1 cellular context compared by ENCODE assay signal in the genomic region with DNA sequence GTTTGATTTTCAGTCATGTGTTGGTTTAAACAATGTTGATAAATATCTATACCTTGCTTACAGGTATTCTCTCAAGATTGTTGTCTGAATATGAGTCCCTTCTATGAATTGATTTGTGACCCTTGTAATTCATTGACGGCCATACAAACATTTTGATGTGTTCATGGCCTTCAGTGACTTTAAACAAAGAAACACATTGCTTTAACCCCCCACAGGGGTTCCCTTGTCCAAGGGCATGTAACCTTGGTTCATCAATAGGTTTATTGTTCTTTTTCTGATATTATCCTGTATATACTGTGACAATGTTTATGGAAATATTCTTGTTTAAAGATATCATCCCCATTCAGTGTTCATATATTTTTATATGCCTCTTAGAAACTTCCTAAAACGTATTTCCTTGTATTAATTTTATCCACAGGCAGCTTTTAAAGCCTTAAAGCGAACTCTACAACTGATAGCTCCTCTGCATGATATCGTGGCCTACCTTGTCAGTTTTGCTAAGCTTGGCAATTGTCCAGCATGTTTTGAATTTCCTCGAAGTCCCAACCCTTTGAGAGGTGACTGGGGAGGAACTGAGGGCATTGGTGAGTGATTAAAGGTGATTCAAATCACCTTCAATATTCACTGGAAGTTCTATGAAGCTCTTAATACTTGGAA.
TF ChIP-seq lines count a peak whose summit lies in the region.

No MANE protein-coding gene starts in this region.

TF ChIP-seq in HepG2, 621 proteins besides CTCF, POLR2A, EP300 and RAD21 (continued from another document and continues in another):
- TF ChIP-seq, protein P1, sequence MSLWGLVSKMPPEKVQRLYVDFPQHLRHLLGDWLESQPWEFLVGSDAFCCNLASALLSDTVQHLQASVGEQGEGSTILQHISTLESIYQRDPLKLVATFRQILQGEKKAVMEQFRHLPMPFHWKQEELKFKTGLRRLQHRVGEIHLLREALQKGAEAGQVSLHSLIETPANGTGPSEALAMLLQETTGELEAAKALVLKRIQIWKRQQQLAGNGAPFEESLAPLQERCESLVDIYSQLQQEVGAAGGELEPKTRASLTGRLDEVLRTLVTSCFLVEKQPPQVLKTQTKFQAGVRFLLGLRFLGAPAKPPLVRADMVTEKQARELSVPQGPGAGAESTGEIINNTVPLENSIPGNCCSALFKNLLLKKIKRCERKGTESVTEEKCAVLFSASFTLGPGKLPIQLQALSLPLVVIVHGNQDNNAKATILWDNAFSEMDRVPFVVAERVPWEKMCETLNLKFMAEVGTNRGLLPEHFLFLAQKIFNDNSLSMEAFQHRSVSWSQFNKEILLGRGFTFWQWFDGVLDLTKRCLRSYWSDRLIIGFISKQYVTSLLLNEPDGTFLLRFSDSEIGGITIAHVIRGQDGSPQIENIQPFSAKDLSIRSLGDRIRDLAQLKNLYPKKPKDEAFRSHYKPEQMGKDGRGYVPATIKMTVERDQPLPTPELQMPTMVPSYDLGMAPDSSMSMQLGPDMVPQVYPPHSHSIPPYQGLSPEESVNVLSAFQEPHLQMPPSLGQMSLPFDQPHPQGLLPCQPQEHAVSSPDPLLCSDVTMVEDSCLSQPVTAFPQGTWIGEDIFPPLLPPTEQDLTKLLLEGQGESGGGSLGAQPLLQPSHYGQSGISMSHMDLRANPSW (CRISPR knock-in tag; IDR thresholded peaks at IDR 0.05; ENCODE audit: borderline replicate concordance): no peak
- TF ChIP-seq, protein P2, sequence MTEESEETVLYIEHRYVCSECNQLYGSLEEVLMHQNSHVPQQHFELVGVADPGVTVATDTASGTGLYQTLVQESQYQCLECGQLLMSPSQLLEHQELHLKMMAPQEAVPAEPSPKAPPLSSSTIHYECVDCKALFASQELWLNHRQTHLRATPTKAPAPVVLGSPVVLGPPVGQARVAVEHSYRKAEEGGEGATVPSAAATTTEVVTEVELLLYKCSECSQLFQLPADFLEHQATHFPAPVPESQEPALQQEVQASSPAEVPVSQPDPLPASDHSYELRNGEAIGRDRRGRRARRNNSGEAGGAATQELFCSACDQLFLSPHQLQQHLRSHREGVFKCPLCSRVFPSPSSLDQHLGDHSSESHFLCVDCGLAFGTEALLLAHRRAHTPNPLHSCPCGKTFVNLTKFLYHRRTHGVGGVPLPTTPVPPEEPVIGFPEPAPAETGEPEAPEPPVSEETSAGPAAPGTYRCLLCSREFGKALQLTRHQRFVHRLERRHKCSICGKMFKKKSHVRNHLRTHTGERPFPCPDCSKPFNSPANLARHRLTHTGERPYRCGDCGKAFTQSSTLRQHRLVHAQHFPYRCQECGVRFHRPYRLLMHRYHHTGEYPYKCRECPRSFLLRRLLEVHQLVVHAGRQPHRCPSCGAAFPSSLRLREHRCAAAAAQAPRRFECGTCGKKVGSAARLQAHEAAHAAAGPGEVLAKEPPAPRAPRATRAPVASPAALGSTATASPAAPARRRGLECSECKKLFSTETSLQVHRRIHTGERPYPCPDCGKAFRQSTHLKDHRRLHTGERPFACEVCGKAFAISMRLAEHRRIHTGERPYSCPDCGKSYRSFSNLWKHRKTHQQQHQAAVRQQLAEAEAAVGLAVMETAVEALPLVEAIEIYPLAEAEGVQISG (CRISPR knock-in tag; IDR thresholded peaks at IDR 0.05): no peak
- peak; percentile 60; the same call in 1 of the 2 replicates for TF ChIP-seq NCOR1 (IDR thresholded peaks at IDR 0.05; ENCODE audit: borderline replicate concordance, low read length)
- TF ChIP-seq RARA (CRISPR knock-in tag; IDR thresholded peaks at IDR 0.05): peak; percentile 22; the same call in 1 of the 2 replicates
- TF ChIP-seq MXI1 (IDR thresholded peaks at IDR 0.05; ENCODE audit: borderline replicate concordance, low read depth, low read length): no peak
- TF ChIP-seq ZNF556 (CRISPR knock-in tag; IDR thresholded peaks at IDR 0.05; ENCODE audit: borderline replicate concordance): no peak
- TF ChIP-seq KMT2A (CRISPR knock-in tag; IDR thresholded peaks at IDR 0.05): no peak
- TF ChIP-seq, protein P3, sequence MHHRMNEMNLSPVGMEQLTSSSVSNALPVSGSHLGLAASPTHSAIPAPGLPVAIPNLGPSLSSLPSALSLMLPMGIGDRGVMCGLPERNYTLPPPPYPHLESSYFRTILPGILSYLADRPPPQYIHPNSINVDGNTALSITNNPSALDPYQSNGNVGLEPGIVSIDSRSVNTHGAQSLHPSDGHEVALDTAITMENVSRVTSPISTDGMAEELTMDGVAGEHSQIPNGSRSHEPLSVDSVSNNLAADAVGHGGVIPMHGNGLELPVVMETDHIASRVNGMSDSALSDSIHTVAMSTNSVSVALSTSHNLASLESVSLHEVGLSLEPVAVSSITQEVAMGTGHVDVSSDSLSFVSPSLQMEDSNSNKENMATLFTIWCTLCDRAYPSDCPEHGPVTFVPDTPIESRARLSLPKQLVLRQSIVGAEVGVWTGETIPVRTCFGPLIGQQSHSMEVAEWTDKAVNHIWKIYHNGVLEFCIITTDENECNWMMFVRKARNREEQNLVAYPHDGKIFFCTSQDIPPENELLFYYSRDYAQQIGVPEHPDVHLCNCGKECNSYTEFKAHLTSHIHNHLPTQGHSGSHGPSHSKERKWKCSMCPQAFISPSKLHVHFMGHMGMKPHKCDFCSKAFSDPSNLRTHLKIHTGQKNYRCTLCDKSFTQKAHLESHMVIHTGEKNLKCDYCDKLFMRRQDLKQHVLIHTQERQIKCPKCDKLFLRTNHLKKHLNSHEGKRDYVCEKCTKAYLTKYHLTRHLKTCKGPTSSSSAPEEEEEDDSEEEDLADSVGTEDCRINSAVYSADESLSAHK (CRISPR knock-in tag; IDR thresholded peaks at IDR 0.05; ENCODE audit: borderline replicate concordance): no peak
- peak; percentile 76 for TF ChIP-seq NCOA2 (CRISPR knock-in tag; IDR thresholded peaks at IDR 0.05)
- TF ChIP-seq MTA1 (CRISPR knock-in tag; IDR thresholded peaks at IDR 0.05; ENCODE audit: borderline replicate concordance): no peak
- TF ChIP-seq, protein P4, sequence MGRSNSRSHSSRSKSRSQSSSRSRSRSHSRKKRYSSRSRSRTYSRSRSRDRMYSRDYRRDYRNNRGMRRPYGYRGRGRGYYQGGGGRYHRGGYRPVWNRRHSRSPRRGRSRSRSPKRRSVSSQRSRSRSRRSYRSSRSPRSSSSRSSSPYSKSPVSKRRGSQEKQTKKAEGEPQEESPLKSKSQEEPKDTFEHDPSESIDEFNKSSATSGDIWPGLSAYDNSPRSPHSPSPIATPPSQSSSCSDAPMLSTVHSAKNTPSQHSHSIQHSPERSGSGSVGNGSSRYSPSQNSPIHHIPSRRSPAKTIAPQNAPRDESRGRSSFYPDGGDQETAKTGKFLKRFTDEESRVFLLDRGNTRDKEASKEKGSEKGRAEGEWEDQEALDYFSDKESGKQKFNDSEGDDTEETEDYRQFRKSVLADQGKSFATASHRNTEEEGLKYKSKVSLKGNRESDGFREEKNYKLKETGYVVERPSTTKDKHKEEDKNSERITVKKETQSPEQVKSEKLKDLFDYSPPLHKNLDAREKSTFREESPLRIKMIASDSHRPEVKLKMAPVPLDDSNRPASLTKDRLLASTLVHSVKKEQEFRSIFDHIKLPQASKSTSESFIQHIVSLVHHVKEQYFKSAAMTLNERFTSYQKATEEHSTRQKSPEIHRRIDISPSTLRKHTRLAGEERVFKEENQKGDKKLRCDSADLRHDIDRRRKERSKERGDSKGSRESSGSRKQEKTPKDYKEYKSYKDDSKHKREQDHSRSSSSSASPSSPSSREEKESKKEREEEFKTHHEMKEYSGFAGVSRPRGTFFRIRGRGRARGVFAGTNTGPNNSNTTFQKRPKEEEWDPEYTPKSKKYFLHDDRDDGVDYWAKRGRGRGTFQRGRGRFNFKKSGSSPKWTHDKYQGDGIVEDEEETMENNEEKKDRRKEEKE (IDR thresholded peaks at IDR 0.05): no peak
- TF ChIP-seq IRF2 (CRISPR knock-in tag; IDR thresholded peaks at IDR 0.05): peak; percentile 2; the same call in 1 of the 2 replicates
- TF ChIP-seq TAF1 (CRISPR knock-in tag; IDR thresholded peaks at IDR 0.05): no peak
- TF ChIP-seq, protein P5, sequence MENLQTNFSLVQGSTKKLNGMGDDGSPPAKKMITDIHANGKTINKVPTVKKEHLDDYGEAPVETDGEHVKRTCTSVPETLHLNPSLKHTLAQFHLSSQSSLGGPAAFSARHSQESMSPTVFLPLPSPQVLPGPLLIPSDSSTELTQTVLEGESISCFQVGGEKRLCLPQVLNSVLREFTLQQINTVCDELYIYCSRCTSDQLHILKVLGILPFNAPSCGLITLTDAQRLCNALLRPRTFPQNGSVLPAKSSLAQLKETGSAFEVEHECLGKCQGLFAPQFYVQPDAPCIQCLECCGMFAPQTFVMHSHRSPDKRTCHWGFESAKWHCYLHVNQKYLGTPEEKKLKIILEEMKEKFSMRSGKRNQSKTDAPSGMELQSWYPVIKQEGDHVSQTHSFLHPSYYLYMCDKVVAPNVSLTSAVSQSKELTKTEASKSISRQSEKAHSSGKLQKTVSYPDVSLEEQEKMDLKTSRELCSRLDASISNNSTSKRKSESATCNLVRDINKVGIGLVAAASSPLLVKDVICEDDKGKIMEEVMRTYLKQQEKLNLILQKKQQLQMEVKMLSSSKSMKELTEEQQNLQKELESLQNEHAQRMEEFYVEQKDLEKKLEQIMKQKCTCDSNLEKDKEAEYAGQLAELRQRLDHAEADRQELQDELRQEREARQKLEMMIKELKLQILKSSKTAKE (CRISPR knock-in tag; IDR thresholded peaks at IDR 0.05; ENCODE audit: borderline replicate concordance): no peak
- no peak for TF ChIP-seq PCBP1 (IDR thresholded peaks at IDR 0.05; ENCODE audit: borderline replicate concordance, low read depth, low read length)
- peak; percentile 47; the same call in 1 of the 2 replicates for TF ChIP-seq RXRB (CRISPR knock-in tag; IDR thresholded peaks at IDR 0.05; ENCODE audit: borderline replicate concordance)
- no peak for TF ChIP-seq ATM (IDR thresholded peaks at IDR 0.05; ENCODE audit: borderline replicate concordance)
- TF ChIP-seq SOX5 (CRISPR knock-in tag; IDR thresholded peaks at IDR 0.05; ENCODE audit: borderline replicate concordance): peak; percentile 88
- peak; percentile 17; the same call in 1 of the 2 replicates for TF ChIP-seq FOXO1 (CRISPR knock-in tag; IDR thresholded peaks at IDR 0.05)
- TF ChIP-seq ASH2L (IDR thresholded peaks at IDR 0.05; ENCODE audit: insufficient read length, low read depth, low read length): peak; percentile 60
- TF ChIP-seq ZNF264 (CRISPR knock-in tag; IDR thresholded peaks at IDR 0.05): no peak
- TF ChIP-seq, protein P6, sequence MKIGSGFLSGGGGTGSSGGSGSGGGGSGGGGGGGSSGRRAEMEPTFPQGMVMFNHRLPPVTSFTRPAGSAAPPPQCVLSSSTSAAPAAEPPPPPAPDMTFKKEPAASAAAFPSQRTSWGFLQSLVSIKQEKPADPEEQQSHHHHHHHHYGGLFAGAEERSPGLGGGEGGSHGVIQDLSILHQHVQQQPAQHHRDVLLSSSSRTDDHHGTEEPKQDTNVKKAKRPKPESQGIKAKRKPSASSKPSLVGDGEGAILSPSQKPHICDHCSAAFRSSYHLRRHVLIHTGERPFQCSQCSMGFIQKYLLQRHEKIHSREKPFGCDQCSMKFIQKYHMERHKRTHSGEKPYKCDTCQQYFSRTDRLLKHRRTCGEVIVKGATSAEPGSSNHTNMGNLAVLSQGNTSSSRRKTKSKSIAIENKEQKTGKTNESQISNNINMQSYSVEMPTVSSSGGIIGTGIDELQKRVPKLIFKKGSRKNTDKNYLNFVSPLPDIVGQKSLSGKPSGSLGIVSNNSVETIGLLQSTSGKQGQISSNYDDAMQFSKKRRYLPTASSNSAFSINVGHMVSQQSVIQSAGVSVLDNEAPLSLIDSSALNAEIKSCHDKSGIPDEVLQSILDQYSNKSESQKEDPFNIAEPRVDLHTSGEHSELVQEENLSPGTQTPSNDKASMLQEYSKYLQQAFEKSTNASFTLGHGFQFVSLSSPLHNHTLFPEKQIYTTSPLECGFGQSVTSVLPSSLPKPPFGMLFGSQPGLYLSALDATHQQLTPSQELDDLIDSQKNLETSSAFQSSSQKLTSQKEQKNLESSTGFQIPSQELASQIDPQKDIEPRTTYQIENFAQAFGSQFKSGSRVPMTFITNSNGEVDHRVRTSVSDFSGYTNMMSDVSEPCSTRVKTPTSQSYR (CRISPR knock-in tag; IDR thresholded peaks at IDR 0.05; ENCODE audit: borderline replicate concordance): peak; percentile 58; the same call in 1 of the 2 replicates
- TF ChIP-seq SMYD3 (CRISPR knock-in tag; IDR thresholded peaks at IDR 0.05): no peak
- TF ChIP-seq SAP130 (CRISPR knock-in tag; IDR thresholded peaks at IDR 0.05; ENCODE audit: low read depth): 0 out of 2 replicates have a peak, but pooled peaks have one; percentile 34
- TF ChIP-seq ZNF839 (CRISPR knock-in tag; IDR thresholded peaks at IDR 0.05; ENCODE audit: borderline replicate concordance): no peak
- TF ChIP-seq, protein P7, sequence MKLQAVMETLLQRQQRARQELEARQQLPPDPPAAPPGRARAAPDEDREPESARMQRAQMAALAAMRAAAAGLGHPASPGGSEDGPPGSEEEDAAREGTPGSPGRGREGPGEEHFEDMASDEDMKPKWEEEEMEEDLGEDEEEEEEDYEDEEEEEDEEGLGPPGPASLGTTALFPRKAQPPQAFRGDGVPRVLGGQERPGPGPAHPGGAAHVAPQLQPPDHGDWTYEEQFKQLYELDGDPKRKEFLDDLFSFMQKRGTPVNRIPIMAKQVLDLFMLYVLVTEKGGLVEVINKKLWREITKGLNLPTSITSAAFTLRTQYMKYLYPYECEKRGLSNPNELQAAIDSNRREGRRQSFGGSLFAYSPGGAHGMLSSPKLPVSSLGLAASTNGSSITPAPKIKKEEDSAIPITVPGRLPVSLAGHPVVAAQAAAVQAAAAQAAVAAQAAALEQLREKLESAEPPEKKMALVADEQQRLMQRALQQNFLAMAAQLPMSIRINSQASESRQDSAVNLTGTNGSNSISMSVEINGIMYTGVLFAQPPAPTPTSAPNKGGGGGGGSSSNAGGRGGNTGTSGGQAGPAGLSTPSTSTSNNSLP (IDR thresholded peaks at IDR 0.05; ENCODE audit: low read depth, low read length): peak; percentile 80
- TF ChIP-seq, protein P8, sequence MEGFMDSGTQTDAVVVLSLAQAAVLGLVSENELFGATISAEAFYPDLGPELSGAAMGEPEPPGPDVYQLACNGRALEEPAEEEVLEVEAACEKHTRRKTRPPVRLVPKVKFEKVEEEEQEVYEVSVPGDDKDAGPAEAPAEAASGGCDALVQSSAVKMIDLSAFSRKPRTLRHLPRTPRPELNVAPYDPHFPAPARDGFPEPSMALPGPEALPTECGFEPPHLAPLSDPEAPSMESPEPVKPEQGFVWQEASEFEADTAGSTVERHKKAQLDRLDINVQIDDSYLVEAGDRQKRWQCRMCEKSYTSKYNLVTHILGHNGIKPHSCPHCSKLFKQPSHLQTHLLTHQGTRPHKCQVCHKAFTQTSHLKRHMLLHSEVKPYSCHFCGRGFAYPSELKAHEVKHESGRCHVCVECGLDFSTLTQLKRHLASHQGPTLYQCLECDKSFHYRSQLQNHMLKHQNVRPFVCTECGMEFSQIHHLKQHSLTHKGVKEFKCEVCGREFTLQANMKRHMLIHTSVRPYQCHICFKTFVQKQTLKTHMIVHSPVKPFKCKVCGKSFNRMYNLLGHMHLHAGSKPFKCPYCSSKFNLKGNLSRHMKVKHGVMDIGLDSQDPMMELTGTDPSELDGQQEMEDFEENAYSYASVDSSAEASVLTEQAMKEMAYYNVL (CRISPR knock-in tag; IDR thresholded peaks at IDR 0.05; ENCODE audit: borderline replicate concordance): no peak
- TF ChIP-seq GFI1 (CRISPR knock-in tag; IDR thresholded peaks at IDR 0.05; ENCODE audit: borderline replicate concordance): peak; percentile 42; the same call in 1 of the 2 replicates
- TF ChIP-seq ZNF3 (CRISPR knock-in tag; IDR thresholded peaks at IDR 0.05): no peak
- TF ChIP-seq ZNF230 (CRISPR knock-in tag; IDR thresholded peaks at IDR 0.05): no peak
- TF ChIP-seq KLF11 (CRISPR knock-in tag; IDR thresholded peaks at IDR 0.05): no peak
- no peak for TF ChIP-seq CREB1 (IDR thresholded peaks at IDR 0.05)
- peak; percentile 50 for TF ChIP-seq CREB1 (CRISPR knock-in tag; IDR thresholded peaks at IDR 0.05)
- no peak for TF ChIP-seq KLF13 (CRISPR knock-in tag; IDR thresholded peaks at IDR 0.05)
- TF ChIP-seq NFIC (IDR thresholded peaks at IDR 0.05; ENCODE audit: low read length): peak; percentile 35; the same call in 1 of the 2 replicates
- TF ChIP-seq SP1 (IDR thresholded peaks at IDR 0.05): no peak
- no peak for TF ChIP-seq SP1 (CRISPR knock-in tag; IDR thresholded peaks at IDR 0.05)
- TF ChIP-seq SALL1 (CRISPR knock-in tag; IDR thresholded peaks at IDR 0.05): peak; percentile 47; the same call in 1 of the 2 replicates
